ENCODE assay signal across 4 cellular contexts in the genomic region with DNA sequence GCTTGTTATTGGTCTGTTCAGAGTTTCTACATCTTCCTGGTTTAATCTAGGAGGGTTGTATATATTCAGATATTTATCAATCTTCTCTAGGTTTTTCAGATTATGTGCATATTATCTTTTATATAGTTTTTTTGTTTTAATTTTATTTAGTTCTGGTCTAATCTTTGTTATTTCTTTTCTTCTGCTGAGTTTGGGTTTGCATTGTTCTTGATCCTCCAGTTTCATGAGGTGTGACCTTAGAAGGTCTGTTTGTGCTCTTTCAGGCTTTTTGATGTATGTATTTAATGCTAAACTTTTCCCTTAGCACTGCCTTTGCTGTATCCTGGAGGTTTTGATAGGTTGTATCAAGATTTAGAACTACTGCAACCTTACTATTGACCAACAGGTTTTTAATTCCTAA.
"Had no signal": no experiment of that assay in that cellular context is flagged by ENCODE, and none has a peak within 500 bp of the region (broad histone marks: within the 10 kb centered on the region; RNA-seq: fewer than 3 reads in every experiment).

No MANE protein-coding gene starts in this region.

- H2AFZ ChIP-seq: GM23338 had no signal

- H3K27ac Mint-ChIP-seq: GM23338, H9 had no signal

- H3K4me3 ChIP-seq: GM23338 had no signal

- H3K4me3 Mint-ChIP-seq: GM23338, H9 had no signal

- H3K4me1 Mint-ChIP-seq: GM23338, H9 had no signal

- DNase-seq: H9, HCEC 1CT, IMR-90 had no signal

- H3K4me2 ChIP-seq: GM23338 had no signal
